ENCODE assay signal across 8 cellular contexts in the genomic region with DNA sequence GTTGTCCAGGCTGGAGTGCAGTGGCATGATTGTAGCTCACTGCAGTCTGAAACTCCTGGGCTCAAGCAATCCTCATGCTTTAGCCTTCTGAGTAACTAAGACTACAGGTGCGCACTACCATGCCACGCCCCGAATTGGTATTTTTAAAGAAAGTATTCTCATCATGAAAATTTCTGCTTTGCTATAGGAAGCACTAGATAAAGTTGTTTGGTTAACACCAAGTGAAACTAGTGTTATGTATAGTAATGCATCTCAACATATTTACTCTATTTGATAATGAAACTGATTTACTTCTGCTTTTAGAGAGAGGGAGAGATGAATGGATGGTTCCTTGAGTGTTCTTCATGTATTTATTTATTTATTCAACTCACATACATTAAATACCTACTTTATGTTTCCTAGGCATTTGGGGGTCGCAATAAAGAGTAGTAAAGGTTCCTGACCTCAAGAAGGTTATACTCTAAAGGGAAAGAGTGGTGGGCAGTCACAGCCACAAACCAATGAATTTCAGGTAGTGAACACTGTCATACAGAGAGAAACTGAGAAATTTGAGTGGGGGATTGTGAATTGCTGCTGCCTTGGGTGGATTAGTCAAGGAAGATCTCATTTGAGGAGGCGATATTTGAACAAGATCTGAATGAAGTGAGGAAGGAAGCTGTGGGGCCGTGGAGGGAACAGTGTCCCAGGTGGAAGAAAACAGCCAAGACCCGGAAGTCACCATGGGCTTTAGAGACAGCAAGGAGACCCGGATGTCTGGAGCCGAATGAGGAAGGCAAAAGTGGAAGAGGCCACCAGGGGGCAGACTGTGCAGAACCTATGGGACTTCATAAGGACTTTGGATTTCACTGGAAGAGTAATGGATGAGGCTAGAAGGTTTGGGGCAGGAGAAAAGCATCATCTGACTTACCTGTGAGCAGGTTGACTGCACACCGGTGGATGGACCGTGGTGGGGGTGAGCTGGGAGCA.
A peak's percentile ranks its signal among the peaks of the same experiment; 100 is the strongest.
DNase-seq lines count a peak whose midpoint lies in the region; ATAC-seq and TF ChIP-seq lines count a peak whose summit lies in the region.

No MANE protein-coding gene starts in this region.

- TF ChIP-seq POLR2A in adrenal gland (IDR thresholded peaks at IDR 0.05), result no peak

- H3K79me2 ChIP-seq in PC-9 (ENCODE audit: low read depth), result no peaks in the 10 kb centered on the region

- no peak overlapping the region for H3K27ac Mint-ChIP-seq in immature natural killer cell

- no peaks in the 10 kb centered on the region for H3K36me3 Mint-ChIP-seq in immature natural killer cell

- 90 to 95% (median 92%) methylated on average over 11 of the region's 11 CpGs for WGBS in adrenal gland, 4 donors

- peaks cover 3 to 6% (median 5%) of the 10 kb centered on the region in 3 donors for H3K27me3 Mint-ChIP-seq in immature natural killer cell (ENCODE audit: low read depth in 3 of 3)

- intact Hi-C loops in PC-9 (cut with micrococcal nuclease; ENCODE audit: unreplicated experiment) (loop anchor here (5.0 kb wide), 1 partner anchor 785 kb away; no protein-coding TSS in a partner anchor), adrenal gland (cut with DNase I) (no loop called here)

- H3K27ac ChIP-seq in PC-9, result no peak overlapping the region
- H3K27ac ChIP-seq in adrenal gland, result no peak overlapping the region

- no peaks in the 10 kb centered on the region for H3K9me3 Mint-ChIP-seq in immature natural killer cell

- H3K9me2 ChIP-seq in PC-9 (ENCODE audit: insufficient read depth), result no peaks in the 10 kb centered on the region

- TF ChIP-seq CTCF in PC-9 (conservative IDR thresholded peaks at IDR 0.05), result peak; percentile 69
- peak in 4 of 6 experiments; percentile 2 to 35 (median 30) for TF ChIP-seq CTCF in adrenal gland (IDR thresholded peaks at IDR 0.05)

- DNase-seq in Caki2 (ENCODE audit: low read depth) (peak; percentile 18), PC-9 (peak in 1 of 2 experiments; percentile 31), adrenal gland (peak in 5 of 7 donors; percentile 30 to 62 (median 37)), immature natural killer cell (peak; percentile 3 to 22 (median 15))
- peak; percentile 48 for DNase-seq in stimulated activated naive CD8-positive, alpha-beta T cell treated with anti-CD3 and anti-CD28 coated beads, Interleukin-15, Interleukin-2, amounts not matched to agents 100 U/mL and 50 U/mL, for 24 hours

- H3K36me3 ChIP-seq in PC-9 (ENCODE audit: low read depth), result no peaks in the 10 kb centered on the region
- no peaks in the 10 kb centered on the region for H3K36me3 ChIP-seq in adrenal gland (replicated peaks in 1 of 2)

- H3K4me3 ChIP-seq in PC-9 (no peak overlapping the region), adrenal gland (no peak overlapping the region)

- no peaks in the 10 kb centered on the region for H4K20me1 ChIP-seq in PC-9 (ENCODE audit: insufficient read depth)

- ATAC-seq in GM18907 (IDR thresholded peaks at IDR 0.05; ENCODE audit: unreplicated experiment) (peak; percentile 66), HG03135 (IDR thresholded peaks at IDR 0.05; ENCODE audit: unreplicated experiment) (peak; percentile 58), HG02970 (IDR thresholded peaks at IDR 0.05; ENCODE audit: low FRiP score, unreplicated experiment) (no peak)
- no peak for ATAC-seq in stimulated activated naive CD8-positive, alpha-beta T cell treated with anti-CD3 and anti-CD28 coated beads, Interleukin-15, Interleukin-2, amounts not matched to agents 100 U/mL and 50 U/mL, for 24 hours

- POLR2A ChIA-PET in PC-9 (lab: Charles Lee; ENCODE audit: unreplicated experiment), result no interaction called here

- H3K4me1 ChIP-seq in PC-9 (replicated peaks; ENCODE audit: insufficient read depth) (no peaks in the 10 kb centered on the region), adrenal gland (replicated peaks in 1 of 2) (peaks cover 6 to 25% of the 10 kb centered on the region in 2 donors)

- H2AFZ ChIP-seq in PC-9, result no peak overlapping the region

- no peak overlapping the region for H3K4me2 ChIP-seq in PC-9

- CTCF ChIA-PET in PC-9 (lab: Charles Lee), result no interaction called here

- H3F3A ChIP-seq in PC-9 (ENCODE audit: insufficient read depth, low read depth), result no peaks in the 10 kb centered on the region

- in situ Hi-C loops in Caki2 (cut with HindIII; ENCODE audit: low pct_unique_long_range_greater_than_20kb, low sequenced_read_pairs), result no loop called here

- H3K4me1 Mint-ChIP-seq in immature natural killer cell, result peaks cover 0 to 4% of the 10 kb centered on the region in 2 donors

- no TSS peak for BruUV-seq in PC-9 (replicated peaks; lab: Mats Ljungman, UMichigan)

- no peak overlapping the region for H3K4me3 Mint-ChIP-seq in immature natural killer cell

- H3K9me3 ChIP-seq in PC-9 (ENCODE audit: insufficient read depth, low read depth), result no peaks in the 10 kb centered on the region
- no peaks in the 10 kb centered on the region for H3K9me3 ChIP-seq in adrenal gland (replicated peaks in 1 of 3)

- H3K27me3 ChIP-seq in PC-9 (ENCODE audit: insufficient read depth, low read depth) (no peaks in the 10 kb centered on the region), adrenal gland (no peaks in the 10 kb centered on the region)

Comparison
In these comparisons a context has a peak if more than half of its experiments do, and no peak if none do; other contexts are left out.
1. ATAC-seq: peak in GM18907 (single experiment) and HG03135 (single experiment); none in stimulated activated naive CD8-positive, alpha-beta T cell treated with anti-CD3 and anti-CD28 coated beads, Interleukin-15, Interleukin-2, amounts not matched to agents 100 U/mL and 50 U/mL, for 24 hours (single experiment) and HG02970 (single experiment).